8 cellular contexts compared by ENCODE assay signal in genomic region chr5:180352116-180352975, GRCh38. TPM values are rescaled to one million over a fixed set of nuclear protein-coding genes. Genes with fewer than 3 reads are reported as not detected.
DNase-seq lines count a peak whose midpoint lies in the region; ATAC-seq and TF ChIP-seq lines count a peak whose summit lies in the region.

No MANE protein-coding gene starts in this region.

- TF ChIP-seq CTCF in brain microvascular endothelial cell (IDR thresholded peaks at IDR 0.05; ENCODE audit: low read depth, low read length, missing control alignments) (no peak), thoracic aorta (IDR thresholded peaks at IDR 0.05) (no peak)

- peak; percentile 12 for DNase-seq in stimulated activated CD4-positive, alpha-beta T cell treated with anti-CD3 and anti-CD28 coated beads, Interleukin-15, amount 100 ng/mL, for 24 hours
- DNase-seq in stimulated activated CD4-positive, alpha-beta T cell treated with anti-CD3 and anti-CD28 coated beads, Interleukin-4, amount 100 ng/mL, for 4 hours, result no peak
- no peak for DNase-seq in brain microvascular endothelial cell
- DNase-seq in left lobe of liver (ENCODE audit: low spot score), result no peak
- DNase-seq in thoracic aorta (ENCODE audit: low spot score), result no peak
- no peak for DNase-seq in NCI-H187 (lab: John Stamatoyannopoulos, UW)
- no peak for DNase-seq in stimulated activated CD4-positive, alpha-beta T cell treated with anti-CD3 and anti-CD28 coated beads, Interleukin-2, amount 100 ng/mL, for 48 hours
- DNase-seq in medulla oblongata (ENCODE audit: extremely low spot score), result no peak

- H3K4me1 ChIP-seq in thoracic aorta (ENCODE audit: control insufficient read depth in 1 of 2, low read depth in 2 of 2), result peaks cover 6 to 17% of the 10 kb centered on the region in 2 donors

- peak; percentile 56 for ATAC-seq in left lobe of liver
- ATAC-seq in thoracic aorta (ENCODE audit: insufficient number of reproducible peaks, low FRiP score, low read depth), result peak; percentile 22

- no peak overlapping the region for H3K27ac ChIP-seq in brain microvascular endothelial cell
- peak overlapping the region in 1 of 2 donors; percentile 65 for H3K27ac ChIP-seq in thoracic aorta

- H3K4me3 ChIP-seq in brain microvascular endothelial cell (ENCODE audit: low read depth, low read length) (peak overlapping the region; percentile 81), thoracic aorta (peak overlapping the region; percentile 97)

- in situ Hi-C loops in brain microvascular endothelial cell (cut with HindIII; ENCODE audit: low pct_ligation_motif_present, low sequenced_read_pairs), result no loop called here

- H3K9me3 ChIP-seq in thoracic aorta, result no peaks in the 10 kb centered on the region

- H3K27me3 ChIP-seq in brain microvascular endothelial cell (replicated peaks), result no peaks in the 10 kb centered on the region
- H3K27me3 ChIP-seq in thoracic aorta (replicated peaks; ENCODE audit: insufficient read depth), result no peaks in the 10 kb centered on the region

- H3K36me3 ChIP-seq in brain microvascular endothelial cell (replicated peaks) (no peaks in the 10 kb centered on the region), thoracic aorta (no peaks in the 10 kb centered on the region)

RNA-seq across cellular contexts. Expression of gene GFPT2, which starts 0.8 kb away (rescaled TPM):
- total RNA-seq in left lobe of liver, result 0.78 TPM
- 100 to 1,000 TPM in 1 of 2 donors, 10 to 100 TPM in 1; 32.1 to 136 TPM for total RNA-seq in thoracic aorta

Comparison
In these comparisons a context has a peak if more than half of its experiments do, and no peak if none do; other contexts are left out.
1. RNA of gene GFPT2, which starts 0.8 kb away (total RNA-seq): 32.1 to 136 TPM in thoracic aorta; 0.78 TPM in left lobe of liver (single experiment); every median in the first group is over 10 times any median in the second.